ENCODE assay signal across 26 cellular contexts in the genomic region with DNA sequence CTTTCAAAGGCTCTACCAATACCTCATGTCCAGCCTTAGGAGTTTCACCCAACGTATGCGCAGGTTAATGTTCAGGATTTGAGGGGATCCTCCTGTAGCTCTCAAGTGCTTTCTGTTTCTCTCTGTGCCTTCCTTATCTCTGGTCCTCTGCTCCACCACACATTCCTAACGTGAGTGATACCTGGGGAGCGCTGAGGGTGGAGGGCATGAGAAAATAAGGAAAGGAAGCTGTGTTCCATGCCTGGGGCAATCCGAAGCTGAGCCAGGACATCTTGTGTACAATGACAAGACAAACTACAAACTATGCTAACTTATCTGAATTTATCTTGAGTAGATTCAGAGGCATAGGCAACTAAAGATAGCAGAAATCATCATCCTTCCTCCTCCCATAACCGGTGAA.
"Had no signal": no experiment of that assay in that cellular context is flagged by ENCODE, and none has a peak within 500 bp of the region (broad histone marks: within the 10 kb centered on the region; RNA-seq: fewer than 3 reads in every experiment).

No MANE protein-coding gene starts in this region.

- H3K4me3 ChIP-seq: dorsolateral prefrontal cortex, gastrocnemius medialis, heart left ventricle, hepatocyte, left ventricle myocardium inferior, lower lobe of right lung, prostate gland, right atrium auricular region, smooth muscle cell, stomach, thyroid gland had no signal

- H3K9me3 ChIP-seq: gastrocnemius medialis, heart left ventricle, lower lobe of right lung, prostate gland, right atrium auricular region, stomach, thyroid gland had no signal

- FAIRE-seq: colon had no signal

- H3K79me2 ChIP-seq: hepatocyte had no signal

- DNase-seq: dorsolateral prefrontal cortex; effector CD4-positive, alpha-beta T cell; foreskin fibroblast; gastrocnemius medialis; heart left ventricle; kidney glomerular epithelial cell; left colon; left ventricle myocardium inferior; lower lobe of right lung; naive B cell; stimulated activated CD4-positive, alpha-beta T cell treated with anti-CD3 and anti-CD28 coated beads, Interleukin-12 subunit alpha, Interleukin-12 subunit beta, amount 100 ng/mL, for 4 hours; stimulated activated CD4-positive, alpha-beta T cell treated with anti-CD3 and anti-CD28 coated beads, Interleukin-1b, Interleukin-23, amount 100 ng/mL, for 48 hours; stimulated activated CD4-positive, alpha-beta T cell treated with anti-CD3 and anti-CD28 coated beads, Interleukin-4, amount 100 ng/mL, for 1 hour; stimulated activated CD8-positive, alpha-beta memory T cell treated with anti-CD3 and anti-CD28 coated beads, Interleukin-4, amount 100 ng/mL, for 48 hours; stimulated activated naive CD4-positive, alpha-beta T cell treated with Interleukin-2 at 50 U/mL for 16 hours; stomach; thyroid gland had no signal

- ATAC-seq: esophagus mucosa; gastrocnemius medialis; heart left ventricle; left colon; lower lobe of right lung; natural killer cell treated with Interleukin-12 subunit alpha and Interleukin-12 subunit beta and Interleukin-15 and Interleukin-18, amount 100 ng/mL, for 72 hours; sciatic nerve had no signal

- H3K27ac ChIP-seq: dorsolateral prefrontal cortex, epithelial cell of prostate, gastrocnemius medialis, heart left ventricle, hepatocyte, left ventricle myocardium inferior, lower lobe of right lung, prostate gland, right atrium auricular region, stomach, thyroid gland had no signal

- H3K36me3 ChIP-seq: gastrocnemius medialis, heart left ventricle, left ventricle myocardium inferior, lower lobe of right lung, prostate gland, right atrium auricular region, stomach, thyroid gland had no signal

- H3K27me3 ChIP-seq: gastrocnemius medialis, hepatocyte, right atrium auricular region, thyroid gland had no signal

- H3K4me2 ChIP-seq: hepatocyte, smooth muscle cell had no signal

- H3K4me1 ChIP-seq: gastrocnemius medialis, heart left ventricle, left ventricle myocardium inferior, lower lobe of right lung, prostate gland, right atrium auricular region, stomach, thyroid gland had no signal

- H2AFZ ChIP-seq: hepatocyte had no signal
